ENCODE assay signal across 26 cellular contexts in genomic region chr1:210777914-210778313, GRCh38.
"Had no signal": no experiment of that assay in that cellular context is flagged by ENCODE, and none has a peak within 500 bp of the region (broad histone marks: within the 10 kb centered on the region; RNA-seq: fewer than 3 reads in every experiment).

No MANE protein-coding gene starts in this region.

- H3K27ac ChIP-seq: coronary artery, foreskin keratinocyte, hepatocyte, neutrophil, psoas muscle, right lobe of liver, spleen, suprapubic skin, tibial artery, upper lobe of right lung had no signal

- H3K79me2 ChIP-seq: hepatocyte had no signal

- ATAC-seq: foreskin keratinocyte, left colon, left ventricle myocardium superior, psoas muscle, right lobe of liver, upper lobe of right lung had no signal

- H3K9me3 Mint-ChIP-seq: endodermal cell, naive B cell, nephron had no signal

- H3K27me3 ChIP-seq: foreskin keratinocyte, hepatocyte, neutrophil, right lobe of liver, suprapubic skin, upper lobe of right lung had no signal

- H2AFZ ChIP-seq: hepatocyte had no signal

- H3K27ac Mint-ChIP-seq: endodermal cell, naive B cell, nephron had no signal

- H3K4me3 Mint-ChIP-seq: endodermal cell, naive B cell, nephron had no signal

- H3K36me3 Mint-ChIP-seq: naive B cell had no signal

- DNase-seq: effector CD4-positive, alpha-beta T cell; endodermal cell; erythroblast; foreskin keratinocyte; head of caudate nucleus; left colon; left ventricle myocardium superior; mesenchymal stem cell; midbrain; naive B cell; psoas muscle; retina; right lobe of liver; spleen; stimulated activated CD4-positive, alpha-beta T cell treated with anti-CD3 and anti-CD28 coated beads, Interleukin-15, amount 100 ng/mL, for 24 hours; stimulated activated CD4-positive, alpha-beta T cell treated with anti-CD3 and anti-CD28 coated beads, Interleukin-1b, Interleukin-23, amount 100 ng/mL, for 48 hours; stimulated activated CD4-positive, alpha-beta T cell treated with anti-CD3 and anti-CD28 coated beads, Interleukin-4, amount 100 ng/mL, for 24 hours; stimulated activated naive CD4-positive, alpha-beta T cell; tibial artery; upper lobe of right lung had no signal

- H3K36me3 ChIP-seq: neutrophil, right lobe of liver, spleen, suprapubic skin, tibial artery, upper lobe of right lung had no signal

- H3K4me2 ChIP-seq: hepatocyte had no signal

- H3K4me1 ChIP-seq: foreskin keratinocyte, psoas muscle, right lobe of liver, spleen, suprapubic skin, tibial artery, upper lobe of right lung had no signal

- H3K4me3 ChIP-seq: coronary artery, hepatocyte, lung, psoas muscle, right lobe of liver, spleen, suprapubic skin, tibial artery, upper lobe of right lung had no signal

- H3K9me3 ChIP-seq: neutrophil, psoas muscle, right lobe of liver, spleen, suprapubic skin, tibial artery, upper lobe of right lung had no signal

- H3K4me1 Mint-ChIP-seq: naive B cell had no signal
